ENCODE assay signal across 8 cellular contexts in the genomic region with DNA sequence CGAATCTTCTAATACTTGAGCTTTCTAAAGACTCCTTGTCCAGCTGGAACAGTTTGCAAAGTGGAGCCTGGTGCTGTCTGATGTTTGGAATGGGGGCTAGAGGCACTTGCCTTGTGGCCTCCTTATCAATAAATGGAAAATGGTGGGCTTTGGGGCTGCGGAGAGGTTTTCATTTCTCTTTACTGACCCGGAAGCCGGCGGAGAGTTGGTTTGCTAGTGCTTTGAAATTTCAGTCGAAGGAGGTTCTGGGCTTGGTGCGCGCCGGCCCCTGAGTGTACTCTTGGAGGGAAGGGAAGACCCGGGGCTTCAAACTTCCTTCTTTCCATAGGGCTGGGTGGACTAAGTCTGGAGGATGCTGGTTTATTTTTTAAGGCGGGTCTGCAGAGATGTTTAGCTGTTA. TPM values are rescaled to one million over a fixed set of nuclear protein-coding genes. Genes with fewer than 3 reads are reported as not detected.
DNase-seq lines count a peak whose midpoint lies in the region; ATAC-seq, FAIRE-seq and TF ChIP-seq lines count a peak whose summit lies in the region.

No MANE protein-coding gene starts in this region.

- peaks cover 56% of the 10 kb centered on the region for H3K79me2 ChIP-seq in astrocyte (ENCODE audit: insufficient read depth, low read length)

- DNase-seq in A673 (ENCODE audit: low spot score) (peak; percentile 33), SJSA1 (ENCODE audit: low read depth in 1 of 2, low spot score in 2 of 2) (no peak), astrocyte (ENCODE audit: low read depth) (peak; percentile 2), immature natural killer cell (peak in 2 of 3 donors; percentile 29 to 36), inferior parietal cortex (ENCODE audit: extremely low spot score) (no peak), NCI-H2081 (lab: John Stamatoyannopoulos, UW) (no peak)
- peak; percentile 12 for DNase-seq in stimulated activated CD4-positive, alpha-beta T cell treated with anti-CD3 and anti-CD28 coated beads, Interleukin-2, amount 100 ng/mL, for 4 hours (ENCODE audit: low read depth)

- no peak for FAIRE-seq in astrocyte (lab: Jason Lieb, UNC)

- H3K4me1 Mint-ChIP-seq in astrocyte (ENCODE audit: low read depth, unreplicated experiment) (peaks cover 13% of the 10 kb centered on the region), immature natural killer cell (peaks cover 38 to 52% of the 10 kb centered on the region in 2 donors)

- H4K20me1 ChIP-seq in astrocyte (ENCODE audit: insufficient read depth, low read length), result peaks cover 38% of the 10 kb centered on the region

- H3K36me3 ChIP-seq in A673 (ENCODE audit: insufficient read depth, low read length, poor library complexity, severe bottlenecking) (no peaks in the 10 kb centered on the region), SJSA1 (no peaks in the 10 kb centered on the region), astrocyte (ENCODE audit: insufficient read depth, low read length) (no peaks in the 10 kb centered on the region)

- peaks cover 1% of the 10 kb centered on the region for H3K36me3 Mint-ChIP-seq in astrocyte (ENCODE audit: low read depth, unreplicated experiment)
- no peaks in the 10 kb centered on the region for H3K36me3 Mint-ChIP-seq in immature natural killer cell

- TF ChIP-seq CTCF in A673 (conservative IDR thresholded peaks at IDR 0.05; ENCODE audit: low read depth, low read length) (no peak), astrocyte (IDR thresholded peaks at IDR 0.05; ENCODE audit: insufficient read depth, low read depth, low read length) (no peak)

- ATAC-seq in GM21447 (IDR thresholded peaks at IDR 0.05; ENCODE audit: unreplicated experiment), result peak; percentile 7

- peak overlapping the region; percentile 89 for H3K4me2 ChIP-seq in astrocyte (ENCODE audit: low read length)

- H3K27ac ChIP-seq in A673 (ENCODE audit: low read depth, low read length, poor library complexity, severe bottlenecking) (peak overlapping the region; percentile 63), SJSA1 (no peak overlapping the region), astrocyte (ENCODE audit: low read depth, low read length) (peak overlapping the region; percentile 47)

- no peaks in the 10 kb centered on the region for H3K27me3 Mint-ChIP-seq in astrocyte (ENCODE audit: low read depth, unreplicated experiment)
- peaks cover 0 to 3% (median 2%) of the 10 kb centered on the region in 3 donors for H3K27me3 Mint-ChIP-seq in immature natural killer cell (ENCODE audit: low read depth in 3 of 3)

- intact Hi-C loops in A673 (cut with micrococcal nuclease; ENCODE audit: unreplicated experiment), result no loop called here

- H3K9me3 Mint-ChIP-seq in astrocyte (ENCODE audit: unreplicated experiment), result peaks cover 2% of the 10 kb centered on the region
- no peaks in the 10 kb centered on the region for H3K9me3 Mint-ChIP-seq in immature natural killer cell

- peaks cover 8% of the 10 kb centered on the region for H3K4me1 ChIP-seq in A673 (ENCODE audit: insufficient read depth, low read length, poor library complexity, severe bottlenecking)
- peaks cover 6% of the 10 kb centered on the region for H3K4me1 ChIP-seq in SJSA1 (replicated peaks)
- H3K4me1 ChIP-seq in astrocyte (ENCODE audit: insufficient read depth, low read length), result peaks cover 10% of the 10 kb centered on the region

- CTCF ChIA-PET in A673 (lab: Charles Lee), result interaction anchor here (0.6 kb wide), 1 partner anchor 179 kb away, joined by 4 read pairs; no protein-coding TSS in a partner anchor

- peak overlapping the region; percentile 79 for H3K9ac ChIP-seq in astrocyte (ENCODE audit: low read length)

- H3K4me3 Mint-ChIP-seq in astrocyte (ENCODE audit: unreplicated experiment) (peak overlapping the region; percentile 99), immature natural killer cell (peak overlapping the region; percentile 92 to 98 (median 96))

- no peaks in the 10 kb centered on the region for H3K9me3 ChIP-seq in A673 (ENCODE audit: low read depth, low read length, poor library complexity, severe bottlenecking)
- no peaks in the 10 kb centered on the region for H3K9me3 ChIP-seq in SJSA1 (replicated peaks)
- no peaks in the 10 kb centered on the region for H3K9me3 ChIP-seq in astrocyte (ENCODE audit: insufficient read depth, low read depth, low read length)

- H3K27me3 ChIP-seq in A673 (replicated peaks; ENCODE audit: insufficient read depth, low read depth, low read length, poor library complexity), result no peaks in the 10 kb centered on the region
- H3K27me3 ChIP-seq in SJSA1 (replicated peaks), result no peaks in the 10 kb centered on the region
- no peaks in the 10 kb centered on the region for H3K27me3 ChIP-seq in astrocyte (ENCODE audit: insufficient read depth, low read length)

- H3K4me3 ChIP-seq in A673 (ENCODE audit: low read depth, low read length, poor library complexity, severe bottlenecking), result peak overlapping the region; percentile 85
- peak overlapping the region; percentile 61 for H3K4me3 ChIP-seq in SJSA1
- H3K4me3 ChIP-seq in astrocyte (ENCODE audit: insufficient read depth, low read depth, low read length), result peak overlapping the region; percentile 80

- BruUV-seq in A673 (replicated peaks; lab: Mats Ljungman, UMichigan), result no TSS peak

- H2AFZ ChIP-seq in astrocyte (ENCODE audit: low read depth, low read length), result peak overlapping the region; percentile 95

- H3K27ac Mint-ChIP-seq in astrocyte (ENCODE audit: unreplicated experiment) (peak overlapping the region; percentile 89), immature natural killer cell (peak overlapping the region; percentile 86 to 95 (median 92))

- POLR2A ChIA-PET in A673 (lab: Charles Lee; ENCODE audit: low non-redundant PET), result no interaction called here

RNA-seq across cellular contexts. Expression of a gene that starts 0.7 kb away (rescaled TPM):
- total RNA-seq in A673 (2021), result 28.6 and 30.8 TPM in 2 replicates
- 3.8 and 4.9 TPM in 2 replicates for total RNA-seq in SJSA1 (2014; rRNA removed; shearing (Covaris generic))
- total RNA-seq in astrocyte, result 11.4 and 13.3 TPM in 2 replicates
- 10 to 100 TPM; 32.5 to 48.9 (median 46.2) TPM for polyA plus RNA-seq in immature natural killer cell

Comparison
In these comparisons a context has a peak if more than half of its experiments do, and no peak if none do; other contexts are left out.
1. DNase-seq: peak in A673 (single experiment), astrocyte (single experiment), immature natural killer cell (2 of 3) and stimulated activated CD4-positive, alpha-beta T cell treated with anti-CD3 and anti-CD28 coated beads, Interleukin-2, amount 100 ng/mL, for 4 hours (single experiment); none in SJSA1 (0 of 2), inferior parietal cortex (single experiment) and NCI-H2081 (0 of 2).
2. Peak in every context shown above with its lines, with median percentiles within 50 percentile points of each other: H3K4me3 ChIP-seq.